ENCODE assay signal across 8 cellular contexts in genomic region chr19:53254451-53255341, GRCh38. TPM values are rescaled to one million over a fixed set of nuclear protein-coding genes. Genes with fewer than 3 reads are reported as not detected.
DNase-seq lines count a peak whose midpoint lies in the region; ATAC-seq and TF ChIP-seq lines count a peak whose summit lies in the region.

Gene ZNF677 (minus strand): TSS chr19:53254873. CDS start chr19:53251550, 3,323 bp downstream.

- H3K79me2 ChIP-seq in SK-N-SH (ENCODE audit: insufficient read depth) (no peaks in the 10 kb centered on the region), osteoblast (ENCODE audit: insufficient read depth, low read length) (no peaks in the 10 kb centered on the region)

- no peaks in the 10 kb centered on the region for H3K27me3 Mint-ChIP-seq in activated naive CD8-positive, alpha-beta T cell treated with anti-CD3 and anti-CD28 coated beads, Interleukin-2, amount 10 ng/mL, durations not matched to agents 7 days and 5 days

- H3K36me3 ChIP-seq in SK-N-SH (replicated peaks in 1 of 2; ENCODE audit: control insufficient read depth in 1 of 2, insufficient read depth in 2 of 2, low read length in 1 of 2) (peaks cover 14 to 15% of the 10 kb centered on the region in 2 experiments), osteoblast (ENCODE audit: insufficient read depth, low read length) (peaks cover 23% of the 10 kb centered on the region), subcutaneous abdominal adipose tissue (ENCODE audit: control insufficient read depth in 5 of 5, insufficient read depth in 5 of 5, low read length in 5 of 5) (peaks cover 24 to 29% (median 26%) of the 10 kb centered on the region in 5 donors)

- no peaks in the 10 kb centered on the region for H3K27me3 ChIP-seq in SK-N-SH (ENCODE audit: insufficient read depth)
- no peaks in the 10 kb centered on the region for H3K27me3 ChIP-seq in osteoblast (ENCODE audit: insufficient read depth, low read length)
- no peaks in the 10 kb centered on the region for H3K27me3 ChIP-seq in subcutaneous abdominal adipose tissue (ENCODE audit: control insufficient read depth in 5 of 5, insufficient read depth in 4 of 5, low read length in 5 of 5)

- H3K9ac ChIP-seq in SK-N-SH, result peak within 1 kb of the TSS; percentile 71
- H3K9ac ChIP-seq in subcutaneous abdominal adipose tissue (ENCODE audit: low read length in 5 of 5), result peak within 1 kb of the TSS; percentile 73 to 92 (median 80)

- H3K4me3 ChIP-seq in SK-N-SH (ENCODE audit: low read depth in 2 of 2, low read length in 1 of 2) (peak within 1 kb of the TSS; percentile 73 to 79), osteoblast (ENCODE audit: insufficient read depth, low read length) (peak within 1 kb of the TSS; percentile 80), subcutaneous abdominal adipose tissue (ENCODE audit: low read depth in 1 of 5, low read length in 5 of 5) (peak within 1 kb of the TSS; percentile 92 to 99 (median 93))

- H3K9me2 ChIP-seq in SK-N-SH, result no peaks in the 10 kb centered on the region

- H3K4me1 ChIP-seq in SK-N-SH (ENCODE audit: control insufficient read depth in 1 of 2, insufficient read depth in 2 of 2, low read depth in 1 of 2, low read length in 1 of 2) (no peaks in the 10 kb centered on the region; a peak in 1 of 4 replicates), osteoblast (ENCODE audit: insufficient read depth, low read length) (peaks cover 3% of the 10 kb centered on the region), subcutaneous abdominal adipose tissue (ENCODE audit: control insufficient read depth in 5 of 5, insufficient read depth in 5 of 5, low read length in 5 of 5) (peaks cover 0 to 13% (median 12%) of the 10 kb centered on the region in 5 donors)

- H4K20me1 ChIP-seq in SK-N-SH (ENCODE audit: insufficient read depth) (no peaks in the 10 kb centered on the region), osteoblast (ENCODE audit: insufficient read depth, low read length) (no peaks in the 10 kb centered on the region)

- POLR2A ChIA-PET in SK-N-SH (lab: Yijun Ruan, JAX), result no interaction called here
- POLR2A ChIA-PET in activated naive CD8-positive, alpha-beta T cell treated with anti-CD3 and anti-CD28 coated beads, Interleukin-2, amount 10 ng/mL, durations not matched to agents 7 days and 5 days (lab: Charles Lee), result no interaction called here

- H3K9me3 ChIP-seq in SK-N-SH (no peaks in the 10 kb centered on the region), osteoblast (ENCODE audit: low read depth, low read length) (peaks cover 3% of the 10 kb centered on the region), subcutaneous abdominal adipose tissue (ENCODE audit: control insufficient read depth in 5 of 5, low read length in 5 of 5) (peaks cover 8 to 26% (median 13%) of the 10 kb centered on the region in 5 donors)

- peaks cover 6% of the 10 kb centered on the region for H3K4me1 Mint-ChIP-seq in activated naive CD8-positive, alpha-beta T cell treated with anti-CD3 and anti-CD28 coated beads, Interleukin-2, amount 10 ng/mL, durations not matched to agents 7 days and 5 days

- WGBS in SK-N-SH (ENCODE audit: low lambda C conversion rate), result 29% methylated on average over 50 of the region's 70 CpGs

- ATAC-seq in GM18505 (IDR thresholded peaks at IDR 0.05; ENCODE audit: unreplicated experiment) (peak; percentile 69), Right ventricle myocardium superior (ENCODE audit: poor library complexity) (peak; percentile 100), HG02678 (IDR thresholded peaks at IDR 0.05; ENCODE audit: unreplicated experiment) (no peak)
- peak; percentile 100 for ATAC-seq in activated naive CD8-positive, alpha-beta T cell treated with anti-CD3 and anti-CD28 coated beads, Interleukin-2, amount 10 ng/mL, durations not matched to agents 7 days and 5 days (ENCODE audit: low read depth)

- H3K4me3 Mint-ChIP-seq in activated naive CD8-positive, alpha-beta T cell treated with anti-CD3 and anti-CD28 coated beads, Interleukin-2, amount 10 ng/mL, durations not matched to agents 7 days and 5 days, result peak within 1 kb of the TSS; percentile 84

- intact Hi-C loops in Right ventricle myocardium superior (cut with DNase I), result no loop called here

- H2AFZ ChIP-seq in SK-N-SH (ENCODE audit: low read depth), result peak within 1 kb of the TSS; percentile 98
- H2AFZ ChIP-seq in osteoblast (ENCODE audit: low read length), result peak within 1 kb of the TSS; percentile 99

- H3K27ac ChIP-seq in SK-N-SH (ENCODE audit: low read depth in 2 of 2, low read length in 1 of 2), result peak within 1 kb of the TSS in 1 of 2 experiments; percentile 43; a peak in 2 of 4 replicates
- H3K27ac ChIP-seq in osteoblast (ENCODE audit: low read depth, low read length), result peak within 1 kb of the TSS; percentile 65
- H3K27ac ChIP-seq in subcutaneous abdominal adipose tissue (ENCODE audit: low read depth, low read length), result peak within 1 kb of the TSS; percentile 77

- no peaks in the 10 kb centered on the region for H3F3A ChIP-seq in SK-N-SH (replicated peaks; ENCODE audit: insufficient read depth)

- TF ChIP-seq RAD21 in SK-N-SH (IDR thresholded peaks at IDR 0.05; ENCODE audit: low read length), result no peak

- H3K4me2 ChIP-seq in SK-N-SH (peak within 1 kb of the TSS; percentile 66), osteoblast (ENCODE audit: insufficient read depth, low read length) (peak within 1 kb of the TSS; percentile 90)

- DNase-seq in SK-N-SH (peak; percentile 94), Right ventricle myocardium superior (peak; percentile 96), osteoblast (ENCODE audit: insufficient read length, low spot score, missing footprints) (peak; percentile 96), NCI-H446 (lab: John Stamatoyannopoulos, UW) (no peak)
- peak; percentile 87 for DNase-seq in activated naive CD8-positive, alpha-beta T cell treated with anti-CD3 and anti-CD28 coated beads, Interleukin-2, amount 10 ng/mL, durations not matched to agents 7 days and 5 days

- peaks cover 28% of the 10 kb centered on the region for H3K9me3 Mint-ChIP-seq in activated naive CD8-positive, alpha-beta T cell treated with anti-CD3 and anti-CD28 coated beads, Interleukin-2, amount 10 ng/mL, durations not matched to agents 7 days and 5 days

- H3K36me3 Mint-ChIP-seq in activated naive CD8-positive, alpha-beta T cell treated with anti-CD3 and anti-CD28 coated beads, Interleukin-2, amount 10 ng/mL, durations not matched to agents 7 days and 5 days, result peaks cover 35% of the 10 kb centered on the region

- TF ChIP-seq EP300 in SK-N-SH (IDR thresholded peaks at IDR 0.05; ENCODE audit: borderline replicate concordance in 1 of 2, low read depth in 1 of 2, low read length in 1 of 2), result no peak

- no peak for TF ChIP-seq CTCF in SK-N-SH (IDR thresholded peaks at IDR 0.05)
- no peak for TF ChIP-seq CTCF in osteoblast (IDR thresholded peaks at IDR 0.05; ENCODE audit: extremely low read depth, low read depth, low read length)

- H3K27ac Mint-ChIP-seq in activated naive CD8-positive, alpha-beta T cell treated with anti-CD3 and anti-CD28 coated beads, Interleukin-2, amount 10 ng/mL, durations not matched to agents 7 days and 5 days, result peak within 1 kb of the TSS; percentile 68

- no peak for TF ChIP-seq POLR2A in GM18505 (IDR thresholded peaks at IDR 0.05; ENCODE audit: borderline replicate concordance, extremely low read depth, insufficient read depth, insufficient read length)

- CTCF ChIA-PET in SK-N-SH (lab: Yijun Ruan, JAX), result interaction anchor here (1.0 kb wide), 1 partner anchor 171 kb away, joined by 3 read pairs; no protein-coding TSS in a partner anchor

TF ChIP-seq in SK-N-SH, 30 proteins besides CTCF, POLR2A, EP300 and RAD21 (continues in another document):
- TF ChIP-seq CHD2 (IDR thresholded peaks at IDR 0.05; ENCODE audit: low read length, partially characterized antibody), result peak; percentile 55
- no peak for TF ChIP-seq FOSL2 (IDR thresholded peaks at IDR 0.05; ENCODE audit: borderline replicate concordance, low read depth)
- TF ChIP-seq RFX5 (IDR thresholded peaks at IDR 0.05; ENCODE audit: low read length), result no peak
- no peak for TF ChIP-seq FOXM1 (IDR thresholded peaks at IDR 0.05; ENCODE audit: low read depth)
- TF ChIP-seq, protein P1, sequence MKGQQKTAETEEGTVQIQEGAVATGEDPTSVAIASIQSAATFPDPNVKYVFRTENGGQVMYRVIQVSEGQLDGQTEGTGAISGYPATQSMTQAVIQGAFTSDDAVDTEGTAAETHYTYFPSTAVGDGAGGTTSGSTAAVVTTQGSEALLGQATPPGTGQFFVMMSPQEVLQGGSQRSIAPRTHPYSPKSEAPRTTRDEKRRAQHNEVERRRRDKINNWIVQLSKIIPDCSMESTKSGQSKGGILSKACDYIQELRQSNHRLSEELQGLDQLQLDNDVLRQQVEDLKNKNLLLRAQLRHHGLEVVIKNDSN (IDR thresholded peaks at IDR 0.05; ENCODE audit: borderline replicate concordance, low read depth), result no peak
- peak; percentile 87 for TF ChIP-seq GABPA (IDR thresholded peaks at IDR 0.05; ENCODE audit: low read depth)
- TF ChIP-seq, protein P2, sequence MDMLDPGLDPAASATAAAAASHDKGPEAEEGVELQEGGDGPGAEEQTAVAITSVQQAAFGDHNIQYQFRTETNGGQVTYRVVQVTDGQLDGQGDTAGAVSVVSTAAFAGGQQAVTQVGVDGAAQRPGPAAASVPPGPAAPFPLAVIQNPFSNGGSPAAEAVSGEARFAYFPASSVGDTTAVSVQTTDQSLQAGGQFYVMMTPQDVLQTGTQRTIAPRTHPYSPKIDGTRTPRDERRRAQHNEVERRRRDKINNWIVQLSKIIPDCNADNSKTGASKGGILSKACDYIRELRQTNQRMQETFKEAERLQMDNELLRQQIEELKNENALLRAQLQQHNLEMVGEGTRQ (IDR thresholded peaks at IDR 0.05; ENCODE audit: borderline replicate concordance, low read depth, low read length), result no peak
- peak; percentile 57 for TF ChIP-seq NRF1 (IDR thresholded peaks at IDR 0.05; ENCODE audit: low read depth, low read length)
- TF ChIP-seq IRF3 (IDR thresholded peaks at IDR 0.05; ENCODE audit: low read depth, low read length), result no peak
- no peak for TF ChIP-seq TEAD4 (IDR thresholded peaks at IDR 0.05; ENCODE audit: borderline replicate concordance, insufficient read depth)
- TF ChIP-seq JUND (IDR thresholded peaks at IDR 0.05), result no peak

RNA-seq across cellular contexts. Expression of gene ZNF677, which starts in this region (rescaled TPM):
- polyA plus RNA-seq in SK-N-SH (2012; rRNA removed), result 6.8 and 10.7 TPM in 2 replicates
- polyA plus RNA-seq in SK-N-SH (2012; cell fraction: cytosol; rRNA removed), result 10.5 and 11.2 TPM in 2 replicates
- 5.6 and 10.6 TPM in 2 replicates for polyA plus RNA-seq in SK-N-SH (2012; cell fraction: nucleus; rRNA removed)
- 10 to 100 TPM; 17.0 to 17.8 TPM for total RNA-seq in activated naive CD8-positive, alpha-beta T cell treated with anti-CD3 and anti-CD28 coated beads, Interleukin-2, amount 10 ng/mL, durations not matched to agents 7 days and 5 days
- total RNA-seq in Right ventricle myocardium superior (21.1 TPM), osteoblast (14.1 and 21.2 TPM in 2 replicates)

Comparison
In these comparisons a context has a peak if more than half of its experiments do, and no peak if none do; other contexts are left out.
1. DNase-seq: peak in SK-N-SH (single experiment), activated naive CD8-positive, alpha-beta T cell treated with anti-CD3 and anti-CD28 coated beads, Interleukin-2, amount 10 ng/mL, durations not matched to agents 7 days and 5 days (single experiment), Right ventricle myocardium superior (single experiment) and osteoblast (single experiment); none in NCI-H446 (0 of 2).
2. Peak in every context shown above with its lines, with median percentiles within 50 percentile points of each other: H3K4me3 ChIP-seq.